1 cellular context compared by ENCODE assay signal in genomic region chr6:39961178-39961577, GRCh38.
TF ChIP-seq lines count a peak whose summit lies in the region.

No MANE protein-coding gene starts in this region.

TF ChIP-seq in GM23338, 12 proteins besides CTCF, POLR2A, EP300 and RAD21 (continued from another document):
- TF ChIP-seq REST (IDR thresholded peaks at IDR 0.05; ENCODE audit: unreplicated experiment): no peak
- no peak for TF ChIP-seq POLR2AphosphoS5 (IDR thresholded peaks at IDR 0.05; ENCODE audit: low read depth)
- TF ChIP-seq, protein P1, sequence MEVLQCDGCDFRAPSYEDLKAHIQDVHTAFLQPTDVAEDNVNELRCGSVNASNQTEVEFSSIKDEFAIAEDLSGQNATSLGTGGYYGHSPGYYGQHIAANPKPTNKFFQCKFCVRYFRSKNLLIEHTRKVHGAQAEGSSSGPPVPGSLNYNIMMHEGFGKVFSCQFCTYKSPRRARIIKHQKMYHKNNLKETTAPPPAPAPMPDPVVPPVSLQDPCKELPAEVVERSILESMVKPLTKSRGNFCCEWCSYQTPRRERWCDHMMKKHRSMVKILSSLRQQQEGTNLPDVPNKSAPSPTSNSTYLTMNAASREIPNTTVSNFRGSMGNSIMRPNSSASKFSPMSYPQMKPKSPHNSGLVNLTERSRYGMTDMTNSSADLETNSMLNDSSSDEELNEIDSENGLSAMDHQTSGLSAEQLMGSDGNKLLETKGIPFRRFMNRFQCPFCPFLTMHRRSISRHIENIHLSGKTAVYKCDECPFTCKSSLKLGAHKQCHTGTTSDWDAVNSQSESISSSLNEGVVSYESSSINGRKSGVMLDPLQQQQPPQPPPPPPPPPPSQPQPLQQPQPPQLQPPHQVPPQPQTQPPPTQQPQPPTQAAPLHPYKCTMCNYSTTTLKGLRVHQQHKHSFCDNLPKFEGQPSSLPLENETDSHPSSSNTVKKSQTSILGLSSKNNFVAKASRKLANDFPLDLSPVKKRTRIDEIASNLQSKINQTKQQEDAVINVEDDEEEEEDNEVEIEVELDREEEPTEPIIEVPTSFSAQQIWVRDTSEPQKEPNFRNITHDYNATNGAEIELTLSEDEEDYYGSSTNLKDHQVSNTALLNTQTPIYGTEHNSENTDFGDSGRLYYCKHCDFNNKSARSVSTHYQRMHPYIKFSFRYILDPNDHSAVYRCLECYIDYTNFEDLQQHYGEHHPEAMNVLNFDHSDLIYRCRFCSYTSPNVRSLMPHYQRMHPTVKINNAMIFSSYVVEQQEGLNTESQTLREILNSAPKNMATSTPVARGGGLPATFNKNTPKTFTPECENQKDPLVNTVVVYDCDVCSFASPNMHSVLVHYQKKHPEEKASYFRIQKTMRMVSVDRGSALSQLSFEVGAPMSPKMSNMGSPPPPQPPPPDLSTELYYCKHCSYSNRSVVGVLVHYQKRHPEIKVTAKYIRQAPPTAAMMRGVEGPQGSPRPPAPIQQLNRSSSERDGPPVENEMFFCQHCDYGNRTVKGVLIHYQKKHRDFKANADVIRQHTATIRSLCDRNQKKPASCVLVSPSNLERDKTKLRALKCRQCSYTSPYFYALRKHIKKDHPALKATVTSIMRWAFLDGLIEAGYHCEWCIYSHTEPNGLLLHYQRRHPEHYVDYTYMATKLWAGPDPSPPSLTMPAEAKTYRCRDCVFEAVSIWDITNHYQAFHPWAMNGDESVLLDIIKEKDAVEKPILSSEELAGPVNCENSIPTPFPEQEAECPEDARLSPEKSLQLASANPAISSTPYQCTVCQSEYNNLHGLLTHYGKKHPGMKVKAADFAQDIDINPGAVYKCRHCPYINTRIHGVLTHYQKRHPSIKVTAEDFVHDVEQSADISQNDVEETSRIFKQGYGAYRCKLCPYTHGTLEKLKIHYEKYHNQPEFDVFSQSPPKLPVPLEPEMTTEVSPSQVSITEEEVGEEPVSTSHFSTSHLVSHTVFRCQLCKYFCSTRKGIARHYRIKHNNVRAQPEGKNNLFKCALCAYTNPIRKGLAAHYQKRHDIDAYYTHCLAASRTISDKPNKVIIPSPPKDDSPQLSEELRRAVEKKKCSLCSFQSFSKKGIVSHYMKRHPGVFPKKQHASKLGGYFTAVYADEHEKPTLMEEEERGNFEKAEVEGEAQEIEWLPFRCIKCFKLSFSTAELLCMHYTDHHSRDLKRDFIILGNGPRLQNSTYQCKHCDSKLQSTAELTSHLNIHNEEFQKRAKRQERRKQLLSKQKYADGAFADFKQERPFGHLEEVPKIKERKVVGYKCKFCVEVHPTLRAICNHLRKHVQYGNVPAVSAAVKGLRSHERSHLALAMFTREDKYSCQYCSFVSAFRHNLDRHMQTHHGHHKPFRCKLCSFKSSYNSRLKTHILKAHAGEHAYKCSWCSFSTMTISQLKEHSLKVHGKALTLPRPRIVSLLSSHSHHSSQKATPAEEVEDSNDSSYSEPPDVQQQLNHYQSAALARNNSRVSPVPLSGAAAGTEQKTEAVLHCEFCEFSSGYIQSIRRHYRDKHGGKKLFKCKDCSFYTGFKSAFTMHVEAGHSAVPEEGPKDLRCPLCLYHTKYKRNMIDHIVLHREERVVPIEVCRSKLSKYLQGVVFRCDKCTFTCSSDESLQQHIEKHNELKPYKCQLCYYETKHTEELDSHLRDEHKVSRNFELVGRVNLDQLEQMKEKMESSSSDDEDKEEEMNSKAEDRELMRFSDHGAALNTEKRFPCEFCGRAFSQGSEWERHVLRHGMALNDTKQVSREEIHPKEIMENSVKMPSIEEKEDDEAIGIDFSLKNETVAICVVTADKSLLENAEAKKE (CRISPR knock-in tag; IDR thresholded peaks at IDR 0.05): no peak
